In the genomic region with DNA sequence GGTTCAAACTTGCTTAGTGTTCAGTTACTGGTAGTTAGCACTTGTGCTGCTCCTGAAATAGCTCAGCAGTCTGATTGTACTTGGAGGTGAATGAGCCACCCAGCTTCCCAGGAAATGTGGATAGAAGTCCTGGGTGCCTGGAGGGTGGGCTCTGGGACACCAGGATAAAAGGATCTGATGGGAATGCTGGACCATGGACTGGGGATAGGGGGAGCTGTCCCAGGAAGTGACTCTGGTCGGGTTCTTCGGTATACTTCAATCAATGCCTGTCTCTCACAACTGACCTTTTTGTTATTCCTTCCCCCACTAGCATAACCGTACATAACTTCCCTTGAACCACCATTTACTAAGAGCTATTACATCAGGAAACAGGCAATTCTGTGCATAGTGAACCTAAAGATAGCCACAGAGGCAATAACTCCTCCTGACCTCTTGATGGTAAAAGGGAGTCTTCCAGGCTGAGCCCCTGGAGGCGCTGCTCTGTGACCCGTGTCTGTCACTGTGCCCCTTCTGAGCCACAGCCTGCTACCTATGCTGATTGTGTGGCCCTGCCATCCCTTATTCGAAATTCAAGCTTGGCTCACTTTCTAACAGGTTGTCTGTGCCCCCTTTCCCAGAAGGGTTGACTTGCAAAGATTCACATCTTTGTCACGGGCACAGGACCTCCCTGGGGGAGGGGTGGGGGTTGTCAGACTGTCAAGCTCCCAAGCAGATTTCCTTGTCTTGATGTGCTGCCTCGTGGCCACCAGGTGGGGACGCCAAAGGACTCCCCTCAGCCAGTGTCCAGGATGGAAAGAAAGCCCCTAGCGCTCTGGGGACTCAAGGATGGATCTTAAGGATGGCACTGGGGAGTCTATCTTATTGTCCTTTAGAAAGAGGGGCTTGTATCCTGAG, we compare ENCODE assay signal across 1 cellular context.
TF ChIP-seq lines count a peak whose summit lies in the region.

No MANE protein-coding gene starts in this region.

TF ChIP-seq in H1, 55 proteins besides CTCF, POLR2A, EP300 and RAD21:
- TF ChIP-seq, protein P1, sequence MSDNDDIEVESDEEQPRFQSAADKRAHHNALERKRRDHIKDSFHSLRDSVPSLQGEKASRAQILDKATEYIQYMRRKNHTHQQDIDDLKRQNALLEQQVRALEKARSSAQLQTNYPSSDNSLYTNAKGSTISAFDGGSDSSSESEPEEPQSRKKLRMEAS (IDR thresholded peaks at IDR 0.05): 0 out of 2 replicates have a peak, but pooled peaks have one; percentile 37
- TF ChIP-seq CHD1 (IDR thresholded peaks at IDR 0.05; ENCODE audit: low read depth, low read length): no peak
- 0 out of 4 replicates have a peak, but pooled peaks of 1 of the 2 experiments have one; percentile 60 for TF ChIP-seq SIN3A (conservative IDR thresholded peaks at IDR 0.05 in 1 of 2, IDR thresholded peaks at IDR 0.05 in 1 of 2; ENCODE audit: low read depth in 1 of 2, low read length in 2 of 2)
